30 cellular contexts compared by ENCODE assay signal in the genomic region with DNA sequence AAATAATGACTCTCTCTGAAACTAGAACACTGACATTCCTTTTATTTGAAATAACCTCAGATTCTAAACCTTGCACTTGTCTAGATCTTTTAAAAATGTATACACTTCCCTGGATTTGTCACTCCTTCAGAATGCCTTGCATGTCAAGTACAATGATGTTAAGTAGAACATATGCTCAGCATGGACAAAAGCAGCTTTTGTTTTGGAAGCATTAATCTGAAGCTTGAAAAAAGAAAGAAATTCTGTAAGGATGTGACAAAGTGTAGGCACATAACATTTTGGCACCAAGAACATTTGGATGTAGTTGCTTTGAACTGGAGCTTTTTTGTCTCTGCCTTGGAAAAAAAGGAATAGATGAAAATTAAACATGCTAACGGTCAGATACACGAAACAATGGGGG.
"Had no signal": no experiment of that assay in that cellular context is flagged by ENCODE, and none has a peak within 500 bp of the region (broad histone marks: within the 10 kb centered on the region; RNA-seq: fewer than 3 reads in every experiment).

No MANE protein-coding gene starts in this region.

- ATAC-seq: naive thymus-derived CD8-positive, alpha-beta T cell; natural killer cell treated with Interleukin-12 subunit alpha and Interleukin-12 subunit beta and Interleukin-15 and Interleukin-18, amount 100 ng/mL, for 72 hours; psoas muscle; right cardiac atrium; sciatic nerve; stimulated activated memory B cell treated with anti-CD40 and anti-IgM and Interleukin-4, amounts not matched to agents 10 μg/mL and 1 μg/mL and 100 μg/mL, for 72 hours; stimulated activated naive CD8-positive, alpha-beta T cell treated with anti-CD3 and anti-CD28 coated beads, Interleukin-15, amount 100 ng/mL, for 72 hours; stimulated activated naive CD8-positive, alpha-beta T cell treated with anti-CD3 and anti-CD28 coated beads, Interleukin-15, Interleukin-2, amounts not matched to agents 100 U/mL and 50 U/mL, for 24 hours had no signal

- H3K27ac ChIP-seq: neural progenitor cell, ovary, parathyroid adenoma, psoas muscle, skin epidermis, spleen, thoracic aorta, thyroid gland, tibial nerve, upper lobe of left lung, vagina had no signal

- H3K27me3 ChIP-seq: neural progenitor cell, ovary, spleen, thyroid gland, tibial nerve, upper lobe of left lung, vagina had no signal

- H3K4me3 Mint-ChIP-seq: naive thymus-derived CD8-positive, alpha-beta T cell; natural killer cell treated with Interleukin-12 subunit alpha and Interleukin-12 subunit beta and Interleukin-15 and Interleukin-18, amount 100 ng/mL, for 72 hours; neural progenitor cell; stimulated activated memory B cell treated with anti-CD40 and anti-IgM and Interleukin-4, amounts not matched to agents 10 μg/mL and 1 μg/mL and 100 μg/mL, for 72 hours; stimulated activated naive CD8-positive, alpha-beta T cell treated with anti-CD3 and anti-CD28 coated beads, Interleukin-15, amount 100 ng/mL, for 72 hours had no signal

- H3K36me3 ChIP-seq: neural progenitor cell, ovary, spleen, thoracic aorta, thyroid gland, tibial nerve, upper lobe of left lung, vagina had no signal

- H3K9me3 ChIP-seq: ovary, psoas muscle, thoracic aorta, thyroid gland, tibial nerve, upper lobe of left lung, vagina had no signal

- H3K4me1 ChIP-seq: neural progenitor cell, parathyroid adenoma, psoas muscle, spleen, thyroid gland, tibial nerve, upper lobe of left lung, vagina had no signal

- H3K9me3 Mint-ChIP-seq: neural progenitor cell had no signal

- H3K36me3 Mint-ChIP-seq: neural progenitor cell; stimulated activated memory B cell treated with anti-CD40 and anti-IgM and Interleukin-4, amounts not matched to agents 10 μg/mL and 1 μg/mL and 100 μg/mL, for 72 hours had no signal

- H3K27me3 Mint-ChIP-seq: naive thymus-derived CD8-positive, alpha-beta T cell; natural killer cell treated with Interleukin-12 subunit alpha and Interleukin-12 subunit beta and Interleukin-15 and Interleukin-18, amount 100 ng/mL, for 72 hours; progenitor cell of endocrine pancreas; stimulated activated memory B cell treated with anti-CD40 and anti-IgM and Interleukin-4, amounts not matched to agents 10 μg/mL and 1 μg/mL and 100 μg/mL, for 72 hours; stimulated activated naive CD8-positive, alpha-beta T cell treated with anti-CD3 and anti-CD28 coated beads, Interleukin-15, amount 100 ng/mL, for 72 hours had no signal

- H3K4me1 Mint-ChIP-seq: naive thymus-derived CD8-positive, alpha-beta T cell; neural progenitor cell; stimulated activated memory B cell treated with anti-CD40 and anti-IgM and Interleukin-4, amounts not matched to agents 10 μg/mL and 1 μg/mL and 100 μg/mL, for 72 hours; stimulated activated naive CD8-positive, alpha-beta T cell treated with anti-CD3 and anti-CD28 coated beads, Interleukin-15, amount 100 ng/mL, for 72 hours had no signal

- H3K27ac Mint-ChIP-seq: naive thymus-derived CD8-positive, alpha-beta T cell; natural killer cell treated with Interleukin-12 subunit alpha and Interleukin-12 subunit beta and Interleukin-15 and Interleukin-18, amount 100 ng/mL, for 72 hours; neural progenitor cell; progenitor cell of endocrine pancreas; stimulated activated memory B cell treated with anti-CD40 and anti-IgM and Interleukin-4, amounts not matched to agents 10 μg/mL and 1 μg/mL and 100 μg/mL, for 72 hours; stimulated activated naive CD8-positive, alpha-beta T cell treated with anti-CD3 and anti-CD28 coated beads, Interleukin-15, amount 100 ng/mL, for 72 hours had no signal

- DNase-seq: naive thymus-derived CD8-positive, alpha-beta T cell; occipital lobe; ovary; posterior cingulate gyrus; psoas muscle; right cardiac atrium; spleen; stimulated activated CD4-positive, alpha-beta T cell treated with anti-CD3 and anti-CD28 coated beads, Interleukin-12 subunit alpha, Interleukin-12 subunit beta, amount 100 ng/mL, for 4 hours; stimulated activated CD4-positive, alpha-beta T cell treated with anti-CD3 and anti-CD28 coated beads, Interleukin-1b, Interleukin-23, amount 100 ng/mL, for 48 hours; stimulated activated CD4-positive, alpha-beta T cell treated with anti-CD3 and anti-CD28 coated beads, Interleukin-4, amount 100 ng/mL, for 1 hour; stimulated activated CD4-positive, alpha-beta T cell treated with anti-CD3 and anti-CD28 coated beads, Interleukin-4, amount 100 ng/mL, for 4 hours; stimulated activated CD8-positive, alpha-beta memory T cell treated with anti-CD3 and anti-CD28 coated beads, Interleukin-4, amount 100 ng/mL, for 48 hours; stimulated activated naive CD4-positive, alpha-beta T cell; stimulated activated naive CD8-positive, alpha-beta T cell treated with anti-CD3 and anti-CD28 coated beads, Interleukin-15, amount 100 ng/mL, for 72 hours; stimulated activated naive CD8-positive, alpha-beta T cell treated with anti-CD3 and anti-CD28 coated beads, Interleukin-15, Interleukin-2, amounts not matched to agents 100 U/mL and 50 U/mL, for 24 hours; substantia nigra; thyroid gland; trophoblast cell; upper lobe of left lung had no signal

- H3K4me3 ChIP-seq: neural progenitor cell, ovary, psoas muscle, skin epidermis, smooth muscle cell, spleen, thoracic aorta, thyroid gland, tibial nerve, upper lobe of left lung, vagina had no signal
